11 cellular contexts compared by ENCODE assay signal in genomic region chr17:6506679-6507231, GRCh38. TPM values are rescaled to one million over a fixed set of nuclear protein-coding genes. Genes with fewer than 3 reads are reported as not detected.
DNase-seq lines count a peak whose midpoint lies in the region; ATAC-seq, FAIRE-seq and TF ChIP-seq lines count a peak whose summit lies in the region.
"Had no signal": no experiment of that assay in that cellular context is flagged by ENCODE, and none has a peak within 500 bp of the region (broad histone marks: within the 10 kb centered on the region; RNA-seq: fewer than 3 reads in every experiment).

No MANE protein-coding gene starts in this region.

- no peaks in the 10 kb centered on the region for H3K27me3 ChIP-seq in suprapubic skin
- H3K27me3 ChIP-seq in CD4-positive, alpha-beta T cell (ENCODE audit: control insufficient read depth, insufficient read depth, low read length), result no peaks in the 10 kb centered on the region

- H3K9me3 ChIP-seq in suprapubic skin, result no peaks in the 10 kb centered on the region
- no peaks in the 10 kb centered on the region for H3K9me3 ChIP-seq in CD4-positive, alpha-beta T cell (ENCODE audit: control insufficient read depth, low read length)

- no peaks in the 10 kb centered on the region for H3K36me3 Mint-ChIP-seq in CD4-positive, alpha-beta T cell (ENCODE audit: low read depth)
- H3K36me3 Mint-ChIP-seq: stimulated activated naive B cell treated with anti-CD40 and anti-IgM and Interleukin-4, amounts not matched to agents 10 μg/mL and 1 μg/mL and 100 μg/mL, for 72 hours had no signal

- FAIRE-seq in HTR-8/SVneo (lab: Jason Lieb, UNC), result peak; percentile 96

- peaks cover 4% of the 10 kb centered on the region for H3K27me3 Mint-ChIP-seq in CD4-positive, alpha-beta T cell

- TF ChIP-seq CTCF in cardiac fibroblast (IDR thresholded peaks at IDR 0.05; ENCODE audit: low read depth, low read length) (no peak), suprapubic skin (IDR thresholded peaks at IDR 0.05) (no peak)
- TF ChIP-seq CTCF in CD4-positive, alpha-beta T cell (IDR thresholded peaks at IDR 0.05), result no peak

- WGBS in suprapubic skin, result 0% methylated on average over 1 of the region's 5 CpGs

- no peak overlapping the region for H3K4me3 Mint-ChIP-seq in CD4-positive, alpha-beta T cell
- H3K4me3 Mint-ChIP-seq: stimulated activated naive B cell treated with anti-CD40 and anti-IgM and Interleukin-4, amounts not matched to agents 10 μg/mL and 1 μg/mL and 100 μg/mL, for 72 hours had no signal

- ATAC-seq in GM21528 (IDR thresholded peaks at IDR 0.05; ENCODE audit: low FRiP score, unreplicated experiment) (no peak), HG03520 (IDR thresholded peaks at IDR 0.05; ENCODE audit: unreplicated experiment) (no peak)
- ATAC-seq in CD4-positive, alpha-beta T cell (ENCODE audit: poor library complexity), result no peak
- ATAC-seq: stimulated activated naive B cell treated with anti-CD40 and anti-IgM and Interleukin-4, amounts not matched to agents 10 μg/mL and 1 μg/mL and 100 μg/mL, for 72 hours had no signal

- intact Hi-C loops in CD4-positive, alpha-beta T cell (cut with DNase I, micrococcal nuclease), result no loop called here

- no peak overlapping the region for H3K27ac Mint-ChIP-seq in CD4-positive, alpha-beta T cell
- H3K27ac Mint-ChIP-seq: stimulated activated naive B cell treated with anti-CD40 and anti-IgM and Interleukin-4, amounts not matched to agents 10 μg/mL and 1 μg/mL and 100 μg/mL, for 72 hours had no signal

- CTCF ChIA-PET in CD4-positive, alpha-beta T cell (lab: Charles Lee), result interaction anchor here (0.6 kb wide), 1 partner anchor 21 kb away, joined by 3 read pairs; no protein-coding TSS in a partner anchor

- TF ChIP-seq EP300 in suprapubic skin (IDR thresholded peaks at IDR 0.05), result no peak

- TF ChIP-seq POLR2A in suprapubic skin (IDR thresholded peaks at IDR 0.05), result no peak

- POLR2A ChIA-PET in CD4-positive, alpha-beta T cell (lab: Charles Lee), result no interaction called here

- no peaks in the 10 kb centered on the region for H3K9me3 Mint-ChIP-seq in CD4-positive, alpha-beta T cell
- H3K9me3 Mint-ChIP-seq: stimulated activated naive B cell treated with anti-CD40 and anti-IgM and Interleukin-4, amounts not matched to agents 10 μg/mL and 1 μg/mL and 100 μg/mL, for 72 hours had no signal

- H3K27ac ChIP-seq in suprapubic skin, result peak overlapping the region; percentile 75
- no peak overlapping the region for H3K27ac ChIP-seq in CD4-positive, alpha-beta T cell (ENCODE audit: low read depth, low read length)

- DNase-seq in HTR-8/SVneo (ENCODE audit: insufficient read length, low spot score) (peak; percentile 71), cardiac fibroblast (ENCODE audit: low read depth in 2 of 2) (peak; percentile 11 to 75), left kidney (ENCODE audit: low read depth, low spot score) (peak; percentile 30), suprapubic skin (ENCODE audit: low spot score in 2 of 2) (peak in 1 of 2 donors; percentile 78)
- no peak for DNase-seq in CD4-positive, alpha-beta T cell
- DNase-seq: DMS79; stimulated activated CD4-positive, alpha-beta T cell treated with anti-CD3 and anti-CD28 coated beads, Interleukin-15, amount 100 ng/mL, for 24 hours; stimulated activated naive B cell treated with anti-CD40 and anti-IgM and Interleukin-4, amounts not matched to agents 10 μg/mL and 1 μg/mL and 100 μg/mL, for 72 hours; T-helper 9 cell had no signal

- H3K36me3 ChIP-seq in suprapubic skin, result no peaks in the 10 kb centered on the region

- H3K4me3 ChIP-seq in cardiac fibroblast (replicated peaks in 1 of 2; ENCODE audit: low read depth in 2 of 2, low read length in 2 of 2), result no peak overlapping the region
- H3K4me3 ChIP-seq in suprapubic skin, result no peak overlapping the region

- no peaks in the 10 kb centered on the region for H3K4me1 Mint-ChIP-seq in CD4-positive, alpha-beta T cell (ENCODE audit: low read depth)
- H3K4me1 Mint-ChIP-seq: stimulated activated naive B cell treated with anti-CD40 and anti-IgM and Interleukin-4, amounts not matched to agents 10 μg/mL and 1 μg/mL and 100 μg/mL, for 72 hours had no signal

- H3K4me1 ChIP-seq in suprapubic skin, result peaks cover 29% of the 10 kb centered on the region

RNA-seq across cellular contexts. Expression of gene PITPNM3, which starts 49.6 kb away (rescaled TPM):
- total RNA-seq in suprapubic skin, result 10 to 100 TPM; 16.4 to 31.1 (median 19.2) TPM
- total RNA-seq in CD4-positive, alpha-beta T cell, result under 1 TPM; 0.34 to 0.41 TPM

Comparison
In these comparisons a context has a peak if more than half of its experiments do, and no peak if none do; other contexts are left out.
1. DNase-seq: peak in HTR-8/SVneo (single experiment), cardiac fibroblast (2 of 2) and left kidney (single experiment); none in CD4-positive, alpha-beta T cell (0 of 10).
2. RNA of gene PITPNM3, which starts 49.6 kb away (total RNA-seq): 16.4 to 31.1 TPM in suprapubic skin; 0.34 to 0.41 TPM in CD4-positive, alpha-beta T cell; every median in the first group is over 10 times any median in the second.